ENCODE assay signal across 1 cellular context in genomic region chr10:24952146-24952700, GRCh38.
A peak's percentile ranks its signal among the peaks of the same experiment; 100 is the strongest.
TF ChIP-seq lines count a peak whose summit lies in the region.

TSS of gene PRTFDC1 (minus strand) at chr10:24952606. CDS start at chr10:24952575, 31 bp downstream.

TF ChIP-seq in K562, 482 proteins besides CTCF, POLR2A, EP300 and RAD21 (continued from another document and continues in another):
- TF ChIP-seq ZNF518B (CRISPR knock-in tag; IDR thresholded peaks at IDR 0.05) (no peak), ARID1B (IDR thresholded peaks at IDR 0.05) (no peak), ZNF699 (CRISPR knock-in tag; IDR thresholded peaks at IDR 0.05; ENCODE audit: insufficient replicate concordance) (no peak), SNAPC5 (CRISPR knock-in tag; IDR thresholded peaks at IDR 0.05) (no peak), NFRKB (IDR thresholded peaks at IDR 0.05; ENCODE audit: low read depth) (peak; percentile 79), ZNF76 (CRISPR knock-in tag; IDR thresholded peaks at IDR 0.05; ENCODE audit: borderline replicate concordance) (no peak), CREB1 (IDR thresholded peaks at IDR 0.05) (no peak), CREB1 (CRISPR knock-in tag; IDR thresholded peaks at IDR 0.05) (no peak), BRF2 (IDR thresholded peaks at IDR 0.05; ENCODE audit: borderline replicate concordance, insufficient read depth, insufficient read length) (no peak), TRIM24 (IDR thresholded peaks at IDR 0.05) (no peak; a peak in 1 of 4 replicates), HMG20B (CRISPR knock-in tag; IDR thresholded peaks at IDR 0.05) (no peak), ZNF146 (CRISPR knock-in tag; IDR thresholded peaks at IDR 0.05; ENCODE audit: unreplicated experiment) (no peak), SMARCA5 (IDR thresholded peaks at IDR 0.05) (no peak), FOXK2 (conservative IDR thresholded peaks at IDR 0.05 in 1 of 2, IDR thresholded peaks at IDR 0.05 in 1 of 2; ENCODE audit: low read depth in 2 of 2) (no peak), GTF2E2 (tag; IDR thresholded peaks at IDR 0.05) (peak; percentile 65), ZC3H8 (IDR thresholded peaks at IDR 0.05) (no peak), ZNF407 (IDR thresholded peaks at IDR 0.05; ENCODE audit: low read depth) (no peak), PHF8 (IDR thresholded peaks at IDR 0.05; ENCODE audit: borderline replicate concordance, low read length) (peak; percentile 47; the same call in 1 of the 2 replicates), ZNF3 (CRISPR knock-in tag; IDR thresholded peaks at IDR 0.05) (no peak), ZFX (CRISPR knock-in tag; IDR thresholded peaks at IDR 0.05) (peak; percentile 79), MNT (conservative IDR thresholded peaks at IDR 0.05) (no peak), HOMEZ (CRISPR knock-in tag; IDR thresholded peaks at IDR 0.05) (no peak), POLR2G (IDR thresholded peaks at IDR 0.05; ENCODE audit: low read depth, low read length) (peak; percentile 84), ZFP91 (CRISPR knock-in tag; IDR thresholded peaks at IDR 0.05) (no peak), ZNF449 (CRISPR knock-in tag; IDR thresholded peaks at IDR 0.05) (no peak), TBL1XR1 (IDR thresholded peaks at IDR 0.05; ENCODE audit: low read length in 2 of 2) (no peak), SIN3B (IDR thresholded peaks at IDR 0.05; ENCODE audit: low read depth) (no peak), ZNF584 (CRISPR knock-in tag; IDR thresholded peaks at IDR 0.05; ENCODE audit: low read depth) (no peak), ID3 (CRISPR knock-in tag; IDR thresholded peaks at IDR 0.05) (no peak), ID3 (tag; IDR thresholded peaks at IDR 0.05) (no peak), PTRF (tag; IDR thresholded peaks at IDR 0.05) (no peak)
